Comparison of ENCODE assay signal across 8 cellular contexts in the genomic region with DNA sequence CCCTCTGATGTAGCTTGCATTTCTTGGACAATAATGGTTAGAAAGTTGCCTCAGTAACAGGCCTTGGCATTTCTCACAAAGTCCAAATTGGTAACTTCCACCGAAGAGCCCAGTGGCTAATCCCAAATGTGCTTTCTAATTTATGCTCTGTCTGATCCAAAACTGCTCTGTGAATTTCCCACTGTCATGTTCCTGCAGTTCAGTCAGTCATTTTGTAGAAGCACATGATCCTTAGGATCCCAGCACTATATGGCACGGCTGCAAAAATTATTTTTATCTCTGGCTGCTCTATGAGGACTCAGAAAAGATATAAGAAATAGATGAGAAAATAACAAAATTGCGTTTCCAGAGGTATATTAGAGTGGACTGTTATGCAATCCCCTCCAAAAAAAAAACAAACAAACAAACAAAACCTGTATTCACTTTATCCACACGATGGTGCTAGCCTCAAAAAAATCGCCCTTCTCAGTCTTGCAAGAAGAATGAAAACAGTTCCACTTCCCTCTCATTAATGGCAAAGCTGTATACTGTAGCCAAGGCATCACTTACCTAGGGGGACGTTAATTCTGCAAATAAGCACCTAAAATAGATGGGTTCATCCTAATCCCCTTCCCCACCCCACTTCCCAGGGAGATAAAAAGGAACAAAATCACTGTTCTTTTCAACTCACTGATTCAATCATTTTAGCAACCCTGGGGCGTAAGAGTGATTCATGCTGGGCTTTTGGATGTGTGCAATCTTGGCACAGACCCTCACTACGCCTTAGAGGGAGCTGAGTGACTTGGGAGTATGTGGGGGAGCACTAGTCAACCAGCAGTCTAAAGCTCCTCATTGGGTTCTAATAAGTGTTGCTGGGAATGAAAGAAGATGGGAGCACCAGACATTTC.
A peak's percentile ranks its signal among the peaks of the same experiment; 100 is the strongest.
DNase-seq lines count a peak whose midpoint lies in the region; ATAC-seq and TF ChIP-seq lines count a peak whose summit lies in the region.

No MANE protein-coding gene starts in this region.

- TF ChIP-seq CTCF in chondrocyte (IDR thresholded peaks at IDR 0.05), result peak; percentile 93
- TF ChIP-seq CTCF in type B pancreatic cell (conservative IDR thresholded peaks at IDR 0.05), result peak; percentile 89

- H3K36me3 Mint-ChIP-seq in chondrocyte (ENCODE audit: low read depth) (peaks cover 3% of the 10 kb centered on the region), type B pancreatic cell (no peaks in the 10 kb centered on the region)
- H3K36me3 Mint-ChIP-seq in activated naive CD8-positive, alpha-beta T cell treated with anti-CD3 and anti-CD28 coated beads, Interleukin-2, amount 50 U/mL, for 24 hours (ENCODE audit: low read depth), result no peaks in the 10 kb centered on the region

- H3K4me3 Mint-ChIP-seq in chondrocyte (ENCODE audit: unreplicated experiment) (no peak overlapping the region), type B pancreatic cell (no peak overlapping the region)
- H3K4me3 Mint-ChIP-seq in activated naive CD8-positive, alpha-beta T cell treated with anti-CD3 and anti-CD28 coated beads, Interleukin-2, amount 50 U/mL, for 24 hours, result no peak overlapping the region

- DNase-seq in NCI-H2081 (lab: John Stamatoyannopoulos, UW) (peak; percentile 51 to 59), NCI-H2081 treated with DMSO at 0.1 percent for 48 hours (lab: John Stamatoyannopoulos, UW) (no peak), NCI-H69 (lab: John Stamatoyannopoulos, UW) (peak; percentile 59), chondrocyte (ENCODE audit: low spot score) (no peak), left lobe of liver (ENCODE audit: low spot score) (no peak), type B pancreatic cell (ENCODE audit: extremely low spot score, unreplicated experiment) (no peak)
- no peak for DNase-seq in activated naive CD8-positive, alpha-beta T cell treated with anti-CD3 and anti-CD28 coated beads, Interleukin-2, amount 50 U/mL, for 24 hours

- peak; percentile 72 for ATAC-seq in HG02678 (IDR thresholded peaks at IDR 0.05; ENCODE audit: unreplicated experiment)
- peak; percentile 76 for ATAC-seq in left lobe of liver
- ATAC-seq in activated naive CD8-positive, alpha-beta T cell treated with anti-CD3 and anti-CD28 coated beads, Interleukin-2, amount 50 U/mL, for 24 hours, result no peak

- peaks cover 15% of the 10 kb centered on the region for H3K9me3 Mint-ChIP-seq in chondrocyte (ENCODE audit: low read depth)
- peaks cover 5% of the 10 kb centered on the region for H3K9me3 Mint-ChIP-seq in type B pancreatic cell
- peaks cover 5% of the 10 kb centered on the region for H3K9me3 Mint-ChIP-seq in activated naive CD8-positive, alpha-beta T cell treated with anti-CD3 and anti-CD28 coated beads, Interleukin-2, amount 50 U/mL, for 24 hours

- H3K27me3 Mint-ChIP-seq in chondrocyte (ENCODE audit: low read depth) (peaks cover 4% of the 10 kb centered on the region), type B pancreatic cell (no peaks in the 10 kb centered on the region)
- H3K27me3 Mint-ChIP-seq in activated naive CD8-positive, alpha-beta T cell treated with anti-CD3 and anti-CD28 coated beads, Interleukin-2, amount 50 U/mL, for 24 hours, result peaks cover 11% of the 10 kb centered on the region

- H3K27ac Mint-ChIP-seq in chondrocyte (ENCODE audit: unreplicated experiment) (no peak overlapping the region), type B pancreatic cell (no peak overlapping the region)
- H3K27ac Mint-ChIP-seq in activated naive CD8-positive, alpha-beta T cell treated with anti-CD3 and anti-CD28 coated beads, Interleukin-2, amount 50 U/mL, for 24 hours, result no peak overlapping the region

- peaks cover 7% of the 10 kb centered on the region for H3K4me1 Mint-ChIP-seq in chondrocyte (ENCODE audit: low read depth)
- peaks cover 19% of the 10 kb centered on the region for H3K4me1 Mint-ChIP-seq in type B pancreatic cell (ENCODE audit: unreplicated experiment)
- no peaks in the 10 kb centered on the region for H3K4me1 Mint-ChIP-seq in activated naive CD8-positive, alpha-beta T cell treated with anti-CD3 and anti-CD28 coated beads, Interleukin-2, amount 50 U/mL, for 24 hours

Comparison
In these comparisons a context has a peak if more than half of its experiments do, and no peak if none do; other contexts are left out.
1. DNase-seq: peak in NCI-H2081 (2 of 2) and NCI-H69 (single experiment); none in NCI-H2081 treated with DMSO at 0.1 percent for 48 hours (single experiment), chondrocyte (single experiment), left lobe of liver (single experiment), type B pancreatic cell (single experiment) and activated naive CD8-positive, alpha-beta T cell treated with anti-CD3 and anti-CD28 coated beads, Interleukin-2, amount 50 U/mL, for 24 hours (single experiment).